8 cellular contexts compared by ENCODE assay signal in the genomic region with DNA sequence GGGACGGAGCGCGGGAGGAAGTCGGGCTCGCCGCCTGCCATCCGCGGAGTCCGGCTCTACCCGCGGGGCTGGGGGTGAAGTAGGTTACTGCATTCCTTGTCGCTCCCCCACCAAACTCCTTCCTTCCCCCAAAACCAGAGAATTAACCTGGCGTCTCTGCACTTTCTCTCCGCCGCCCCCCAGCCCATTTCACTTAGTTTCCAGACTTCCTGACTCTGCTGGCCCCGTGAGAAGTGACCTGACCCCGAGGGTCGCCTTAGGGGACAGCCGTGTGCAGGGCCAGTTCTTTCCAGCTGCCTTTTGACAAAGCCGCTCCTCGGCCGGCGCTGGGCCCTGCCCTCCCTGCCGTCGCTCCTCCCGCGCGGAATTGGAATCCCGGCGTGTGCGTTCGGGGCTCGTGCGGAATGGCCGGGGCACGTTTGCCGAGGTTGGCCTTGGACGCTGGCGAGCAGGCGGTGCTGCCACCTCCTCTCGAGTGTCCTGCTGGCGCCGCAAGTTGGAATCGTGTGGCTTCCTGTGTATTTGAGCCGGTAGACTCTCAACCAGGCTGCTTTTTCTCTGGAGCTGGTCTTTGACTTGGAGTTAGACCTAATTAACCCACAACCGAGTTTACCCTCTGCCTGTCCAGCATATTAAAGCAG.
A peak's percentile ranks its signal among the peaks of the same experiment; 100 is the strongest.
DNase-seq lines count a peak whose midpoint lies in the region; ATAC-seq and TF ChIP-seq lines count a peak whose summit lies in the region.

No MANE protein-coding gene starts in this region.

- H3K79me2 ChIP-seq in SU-DHL-6 (ENCODE audit: insufficient read depth, low read length), result no peaks in the 10 kb centered on the region

- H3K27ac ChIP-seq in HUES6 (ENCODE audit: low read depth, low read length) (no peak overlapping the region; the same call in 1 of the 2 replicates), SU-DHL-6 (ENCODE audit: low read depth, low read length) (no peak overlapping the region), cingulate gyrus (ENCODE audit: low read depth, low read length) (peak overlapping the region; percentile 39)

- H3K4me3 ChIP-seq in HUES6 (ENCODE audit: low read depth, low read length) (peak overlapping the region; percentile 83), SU-DHL-6 (ENCODE audit: insufficient read depth, low read length, poor library complexity, severe bottlenecking) (peak overlapping the region; percentile 68)

- no peaks in the 10 kb centered on the region for H4K20me1 ChIP-seq in SU-DHL-6 (ENCODE audit: low read depth, low read length)

- peak overlapping the region; percentile 81 for H3K9ac ChIP-seq in HUES6 (ENCODE audit: low read length)
- H3K9ac ChIP-seq in SU-DHL-6 (ENCODE audit: low read length), result peak overlapping the region; percentile 59

- H3F3A ChIP-seq in SU-DHL-6 (ENCODE audit: insufficient read depth), result no peaks in the 10 kb centered on the region; the same call in 1 of the 2 replicates

- peak overlapping the region; percentile 85 for H2AFZ ChIP-seq in SU-DHL-6 (ENCODE audit: low read depth, low read length, severe bottlenecking)

- H3K4me2 ChIP-seq in SU-DHL-6 (ENCODE audit: low read depth, low read length, poor library complexity, severe bottlenecking), result peak overlapping the region; percentile 72

- H3K36me3 ChIP-seq in HUES6 (ENCODE audit: control insufficient read depth, insufficient read depth, low read length) (peaks cover 8% of the 10 kb centered on the region; the same call in 1 of the 2 replicates), SU-DHL-6 (ENCODE audit: low read length) (no peaks in the 10 kb centered on the region)

- peaks cover 14% of the 10 kb centered on the region for H3K4me1 ChIP-seq in HUES6 (ENCODE audit: control insufficient read depth, insufficient read depth, low read length)

- peaks cover 10% of the 10 kb centered on the region for H3K9me3 ChIP-seq in HUES6 (ENCODE audit: control insufficient read depth, insufficient read depth, low read depth, low read length)
- no peaks in the 10 kb centered on the region for H3K9me3 ChIP-seq in SU-DHL-6 (ENCODE audit: insufficient read depth, low read length)

- peaks cover 22% of the 10 kb centered on the region for H3K27me3 ChIP-seq in HUES6 (ENCODE audit: control insufficient read depth, insufficient read depth, low read length)
- H3K27me3 ChIP-seq in SU-DHL-6 (ENCODE audit: low read length), result no peaks in the 10 kb centered on the region

- ATAC-seq in GM18909 (IDR thresholded peaks at IDR 0.05; ENCODE audit: poor library complexity, unreplicated experiment), result peak; percentile 12
- ATAC-seq in HG03095 (IDR thresholded peaks at IDR 0.05; ENCODE audit: unreplicated experiment), result no peak

- no peaks in the 10 kb centered on the region for H3K9me2 ChIP-seq in SU-DHL-6 (replicated peaks; ENCODE audit: insufficient read depth, low read length)

- DNase-seq in CD1c-positive myeloid dendritic cell (ENCODE audit: extremely low spot score) (peak; percentile 53), left kidney (ENCODE audit: low read depth, low spot score) (peak; percentile 87)
- DNase-seq in stimulated activated CD4-positive, alpha-beta T cell treated with anti-CD3 and anti-CD28 coated beads, Interleukin-4, amount 100 ng/mL, for 24 hours, result peak; percentile 8

- no peak for TF ChIP-seq CTCF in SU-DHL-6 (IDR thresholded peaks at IDR 0.05; ENCODE audit: insufficient read depth, low read length, poor library complexity, severe bottlenecking)

Comparison
In these comparisons a context has a peak if more than half of its experiments do, and no peak if none do; other contexts are left out.
1. DNase-seq: peak in every context shown above with its lines; median percentile 87 in left kidney; 53 in CD1c-positive myeloid dendritic cell; 8 in stimulated activated CD4-positive, alpha-beta T cell treated with anti-CD3 and anti-CD28 coated beads, Interleukin-4, amount 100 ng/mL, for 24 hours.